ENCODE assay signal across 29 cellular contexts in the genomic region with DNA sequence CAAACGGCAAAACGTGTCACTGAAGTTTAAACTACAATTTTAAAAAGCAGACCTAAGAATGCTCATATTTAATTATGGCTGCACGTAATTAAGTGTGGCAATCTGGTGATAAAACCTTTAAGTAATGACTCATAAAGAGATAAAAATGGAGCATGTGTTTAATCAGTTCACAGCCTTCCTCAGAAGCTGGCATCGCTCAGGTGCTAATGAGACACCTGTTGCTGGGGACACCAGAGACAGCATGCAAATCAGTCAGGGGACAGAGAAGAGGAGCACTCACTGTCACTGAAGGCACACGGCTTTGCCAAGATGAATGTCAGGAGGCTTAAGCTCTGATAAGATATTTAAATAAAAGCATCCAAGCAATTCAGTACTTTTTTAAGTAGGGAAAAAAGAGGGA.
DNase-seq lines count a peak whose midpoint lies in the region; ATAC-seq and TF ChIP-seq lines count a peak whose summit lies in the region.
"Had no signal": no experiment of that assay in that cellular context is flagged by ENCODE, and none has a peak within 500 bp of the region (broad histone marks: within the 10 kb centered on the region; RNA-seq: fewer than 3 reads in every experiment).

No MANE protein-coding gene starts in this region.

- DNase-seq in COLO668 (lab: John Stamatoyannopoulos, UW; ENCODE audit: unreplicated experiment): peak; percentile 49
- DNase-seq in G401 (ENCODE audit: low spot score): peak; percentile 4
- peak; percentile 37 for DNase-seq in NCI-H345 treated with DMSO at 0.1 percent for 48 hours (lab: John Stamatoyannopoulos, UW; ENCODE audit: unreplicated experiment)
- DNase-seq in WERI-Rb-1: peak; percentile 16
- no peak for DNase-seq in activated CD8-positive, alpha-beta memory T cell treated with anti-CD3 and anti-CD28 coated beads for 24 hours
- DNase-seq in activated naive CD4-positive, alpha-beta T cell treated with Interleukin-2 at 50 U/mL for 16 hours: no peak
- DNase-seq in omental fat pad (ENCODE audit: low spot score): no peak
- no peak for DNase-seq in MV-4-11 (lab: John Stamatoyannopoulos, UW)
- DNase-seq: ACHN; activated B cell treated with CpG ODN at 0.5 μM for 24 hours; activated CD4-positive, alpha-beta T cell treated with anti-CD3 and anti-CD28 coated beads, Interleukin-2, amount 10 ng/mL, durations not matched to agents 7 days and 5 days; activated gamma-delta T cell; activated naive CD8-positive, alpha-beta T cell treated with anti-CD3 and anti-CD28 coated beads, Interleukin-2, amount 10 ng/mL, durations not matched to agents 7 days and 5 days; activated T-cell treated with anti-CD3 and anti-CD28 coated beads, Interleukin-2, amount 50 U/mL, for 1 hour; aorta; BE2C; CD8-positive, alpha-beta T cell; GDM1; HCEC 1CT; heart right ventricle; Kasumi-1; kidney; NCI-H1930; NCI-H446; RPMI8226; SJCRH30; stimulated activated CD4-positive, alpha-beta T cell treated with anti-CD3 and anti-CD28 coated beads, Interleukin-4, amount 100 ng/mL, for 1 hour had no signal

- H3K4me3 ChIP-seq in WERI-Rb-1 (ENCODE audit: low read depth, low read length): no peak overlapping the region
- H3K4me3 ChIP-seq: heart right ventricle, SJCRH30, tibial nerve had no signal

- in situ Hi-C loops in G401 (cut with HindIII; ENCODE audit: low sequenced_read_pairs): no loop called here

- TF ChIP-seq CTCF in WERI-Rb-1 (IDR thresholded peaks at IDR 0.05; ENCODE audit: low read depth, low read length) (no peak), omental fat pad (IDR thresholded peaks at IDR 0.05) (no peak)

- ATAC-seq in omental fat pad (ENCODE audit: low FRiP score): no peak
- ATAC-seq: CD8-positive, alpha-beta T cell; heart right ventricle; HepG2 had no signal

- H3K27ac ChIP-seq in WERI-Rb-1: no peak overlapping the region
- H3K27ac ChIP-seq: heart right ventricle, SJCRH30, tibial nerve had no signal

- H3K36me3 ChIP-seq in WERI-Rb-1: no peaks in the 10 kb centered on the region
- H3K36me3 ChIP-seq: BE2C, heart right ventricle, SJCRH30, tibial nerve had no signal

- no peaks in the 10 kb centered on the region for H3K9me3 ChIP-seq in WERI-Rb-1 (ENCODE audit: severe bottlenecking)
- H3K9me3 ChIP-seq: BE2C, heart right ventricle, SJCRH30, tibial nerve had no signal

- no peaks in the 10 kb centered on the region for H3K27me3 ChIP-seq in WERI-Rb-1 (ENCODE audit: insufficient read depth, low read depth, severe bottlenecking)
- H3K27me3 ChIP-seq: BE2C, heart right ventricle, SJCRH30, tibial nerve had no signal

Comparison
In these comparisons a context has a peak if more than half of its experiments do, and no peak if none do; other contexts are left out.
1. DNase-seq: peak in COLO668 (single experiment), G401 (single experiment), NCI-H345 treated with DMSO at 0.1 percent for 48 hours (single experiment) and WERI-Rb-1 (single experiment); none in activated CD8-positive, alpha-beta memory T cell treated with anti-CD3 and anti-CD28 coated beads for 24 hours (single experiment), activated naive CD4-positive, alpha-beta T cell treated with Interleukin-2 at 50 U/mL for 16 hours (single experiment), omental fat pad (single experiment) and MV-4-11 (single experiment).